Comparison of ENCODE assay signal across 22 cellular contexts in genomic region chr4:79298027-79298426, GRCh38. TPM values are rescaled to one million over a fixed set of nuclear protein-coding genes. Genes with fewer than 3 reads are reported as not detected.
DNase-seq lines count a peak whose midpoint lies in the region; ATAC-seq, FAIRE-seq and TF ChIP-seq lines count a peak whose summit lies in the region.
"Had no signal": no experiment of that assay in that cellular context is flagged by ENCODE, and none has a peak within 500 bp of the region (broad histone marks: within the 10 kb centered on the region; RNA-seq: fewer than 3 reads in every experiment).

No MANE protein-coding gene starts in this region.

- H3K36me3 Mint-ChIP-seq in GM23338 (ENCODE audit: low read depth), result no peaks in the 10 kb centered on the region
- H3K36me3 Mint-ChIP-seq in stimulated activated effector memory CD8-positive, alpha-beta T cell treated with anti-CD3 and anti-CD28 coated beads, Interleukin-12 subunit alpha, Interleukin-12 subunit beta, amount 100 ng/mL, for 72 hours, result no peaks in the 10 kb centered on the region
- H3K36me3 Mint-ChIP-seq: CD4-positive, CD25-positive, alpha-beta regulatory T cell had no signal

- no peak overlapping the region for H4K5ac ChIP-seq in H1 (ENCODE audit: insufficient read length, low read depth, low read length)

- H3K36me3 ChIP-seq in GM23338 (ENCODE audit: insufficient read depth) (no peaks in the 10 kb centered on the region), H1 (ENCODE audit: control insufficient read depth in 2 of 4, insufficient read depth in 4 of 4, low read length in 3 of 4) (no peaks in the 10 kb centered on the region), kidney (ENCODE audit: control insufficient read depth in 1 of 2, insufficient read depth in 2 of 2, low read length in 2 of 2) (no peaks in the 10 kb centered on the region)
- H3K36me3 ChIP-seq: BE2C, Peyer's patch had no signal

- no peak overlapping the region for H2BK120ac ChIP-seq in H1 (replicated peaks; ENCODE audit: low read depth, low read length)

- CTCF ChIA-PET in H1 (lab: Charles Lee; ENCODE audit: partially characterized antibody), result interaction anchor here (0.6 to 1.1 kb wide), 3 partner anchors 11 to 346 kb away, joined by 3 read pairs; no protein-coding TSS in a partner anchor

- H3K27ac ChIP-seq in GM23338 (ENCODE audit: low read depth) (no peak overlapping the region), H1 (ENCODE audit: low read depth, low read length) (no peak overlapping the region), kidney (ENCODE audit: low read depth in 2 of 2, low read length in 2 of 2) (no peak overlapping the region)
- H3K27ac ChIP-seq: Peyer's patch had no signal

- H2AK5ac ChIP-seq in H1 (ENCODE audit: low read depth, low read length), result no peak overlapping the region

- no peaks in the 10 kb centered on the region for H3K4me1 Mint-ChIP-seq in GM23338
- no peaks in the 10 kb centered on the region for H3K4me1 Mint-ChIP-seq in stimulated activated effector memory CD8-positive, alpha-beta T cell treated with anti-CD3 and anti-CD28 coated beads, Interleukin-12 subunit alpha, Interleukin-12 subunit beta, amount 100 ng/mL, for 72 hours
- H3K4me1 Mint-ChIP-seq: CD4-positive, CD25-positive, alpha-beta regulatory T cell had no signal

- H3K56ac ChIP-seq in H1 (replicated peaks; ENCODE audit: insufficient read length, low read depth, low read length), result no peak overlapping the region

- H3K4me3 Mint-ChIP-seq in GM23338, result no peak overlapping the region
- no peak overlapping the region for H3K4me3 Mint-ChIP-seq in stimulated activated effector memory CD8-positive, alpha-beta T cell treated with anti-CD3 and anti-CD28 coated beads, Interleukin-12 subunit alpha, Interleukin-12 subunit beta, amount 100 ng/mL, for 72 hours
- H3K4me3 Mint-ChIP-seq: CD4-positive, CD25-positive, alpha-beta regulatory T cell; HFFc6 had no signal

- no peaks in the 10 kb centered on the region for H3K27me3 Mint-ChIP-seq in GM23338 (ENCODE audit: insufficient read depth, low read depth, poor library complexity)
- H3K27me3 Mint-ChIP-seq: CD4-positive, CD25-positive, alpha-beta regulatory T cell had no signal

- H3K9ac ChIP-seq in H1 (replicated peaks in 1 of 4; ENCODE audit: extremely low read depth in 1 of 4, low read depth in 3 of 4, low read length in 3 of 4) (no peak overlapping the region), kidney (ENCODE audit: low read length in 2 of 2) (no peak overlapping the region)

- WGBS in H1 (ENCODE audit: extremely low coverage in 1 of 2, insufficient coverage in 1 of 2, insufficient read length in 1 of 2, insufficient replicate concordance in 2 of 2, low coverage in 1 of 2, low lambda C conversion rate in 2 of 2, missing lambda C conversion rate in 1 of 2), 2 experiments, result 85% methylated on average over 5 of the region's 6 CpGs; no CpG with 5 or more reads in 1 of the 2 experiments

- no peak overlapping the region for H3K27ac Mint-ChIP-seq in GM23338
- no peak overlapping the region for H3K27ac Mint-ChIP-seq in stimulated activated effector memory CD8-positive, alpha-beta T cell treated with anti-CD3 and anti-CD28 coated beads, Interleukin-12 subunit alpha, Interleukin-12 subunit beta, amount 100 ng/mL, for 72 hours
- H3K27ac Mint-ChIP-seq: CD4-positive, CD25-positive, alpha-beta regulatory T cell; HFFc6 had no signal

- no peaks in the 10 kb centered on the region for H3K23me2 ChIP-seq in H1 (ENCODE audit: low read depth, low read length)

- no peak overlapping the region for H2BK15ac ChIP-seq in H1 (ENCODE audit: low read length)

- TF ChIP-seq CTCF in GM12865 (IDR thresholded peaks at IDR 0.05; ENCODE audit: insufficient read depth, low read depth, low read length, missing control alignments), result peak; percentile 17
- peak; percentile 9 to 42; a peak in 2 of 4 replicates for TF ChIP-seq CTCF in GM23338 (conservative IDR thresholded peaks at IDR 0.05; ENCODE audit: low read depth in 2 of 2)
- TF ChIP-seq CTCF in H1 (IDR thresholded peaks at IDR 0.05; ENCODE audit: control extremely low read depth in 1 of 3, insufficient read depth in 1 of 3, low read depth in 1 of 3, low read length in 3 of 3), result no peak
- TF ChIP-seq CTCF in kidney (IDR thresholded peaks at IDR 0.05; ENCODE audit: borderline replicate concordance, extremely low read depth, insufficient read depth), result no peak

- H3K9me2 ChIP-seq in GM23338 (ENCODE audit: insufficient read depth), result peaks cover 2% of the 10 kb centered on the region; the same call in 1 of the 2 replicates

- TF ChIP-seq RAD21 in H1 (IDR thresholded peaks at IDR 0.05 in 1 of 2, conservative IDR thresholded peaks at IDR 0.05 in 1 of 2; ENCODE audit: low read depth in 2 of 2, low read length in 2 of 2), result peak; percentile 18 to 33; a peak in 2 of 4 replicates

- POLR2A ChIA-PET in H1 (lab: Charles Lee; ENCODE audit: partially characterized antibody), result interaction anchor here (0.6 kb wide), 1 partner anchor 215 kb away, joined by 5 read pairs; no protein-coding TSS in a partner anchor

- no peak overlapping the region for H2BK5ac ChIP-seq in H1 (ENCODE audit: low read depth, low read length)

- no peak for ATAC-seq in GM23338
- ATAC-seq in stimulated activated effector memory CD8-positive, alpha-beta T cell treated with anti-CD3 and anti-CD28 coated beads, Interleukin-12 subunit alpha, Interleukin-12 subunit beta, amount 100 ng/mL, for 72 hours, result peak; percentile 34
- ATAC-seq in GM21723 (IDR thresholded peaks at IDR 0.05; ENCODE audit: unreplicated experiment), result no peak

- no peak overlapping the region for H3K14ac ChIP-seq in H1 (ENCODE audit: insufficient read length)

- H3K27me3 ChIP-seq in GM23338 (ENCODE audit: insufficient read depth) (no peaks in the 10 kb centered on the region), H1 (replicated peaks in 1 of 4; ENCODE audit: control insufficient read depth in 3 of 4, extremely low read depth in 1 of 4, insufficient read depth in 3 of 4, low read length in 3 of 4) (peaks cover 0 to 1% (median 0%) of the 10 kb centered on the region in 4 experiments; a peak in 1 of 7 replicates)
- H3K27me3 ChIP-seq: BE2C, Peyer's patch had no signal

- H3K79me2 ChIP-seq in GM23338 (replicated peaks; ENCODE audit: insufficient read depth) (no peaks in the 10 kb centered on the region), H1 (ENCODE audit: control insufficient read depth in 1 of 2, insufficient read depth in 2 of 2, low read length in 2 of 2) (no peaks in the 10 kb centered on the region)

- H3K79me1 ChIP-seq in H1 (ENCODE audit: low read depth, low read length), result no peaks in the 10 kb centered on the region

- H3K23ac ChIP-seq in H1 (ENCODE audit: insufficient read length), result no peak overlapping the region

- H2BK12ac ChIP-seq in H1 (ENCODE audit: low read depth, low read length), result no peak overlapping the region

- H2BK20ac ChIP-seq in H1 (ENCODE audit: low read length), result no peak overlapping the region

- DNase-seq in GM12865 (ENCODE audit: low read depth) (peak; percentile 25), GM23338 (ENCODE audit: low spot score) (no peak), H1 (ENCODE audit: low read depth in 1 of 2, low spot score in 2 of 2) (no peak), NCI-H446 (lab: John Stamatoyannopoulos, UW) (no peak), kidney (no peak)
- no peak for DNase-seq in stimulated activated effector memory CD8-positive, alpha-beta T cell treated with anti-CD3 and anti-CD28 coated beads, Interleukin-12 subunit alpha, Interleukin-12 subunit beta, amount 100 ng/mL, for 72 hours (ENCODE audit: low spot score in 2 of 2)
- DNase-seq: CD4-positive, CD25-positive, alpha-beta regulatory T cell; EL; HFFc6; KBM-7; MM.1S; NCI-H1105 treated with DMSO at 0.1 percent for 48 hours; NCI-H2029 treated with DMSO at 0.1 percent for 48 hours; NCI-H226; NCI-H524; NCI-H774; Peyer's patch had no signal

- FAIRE-seq in H1 (lab: Jason Lieb, UNC) (no peak), kidney (lab: Jason Lieb, UNC) (no peak)

- H4K91ac ChIP-seq in H1 (replicated peaks; ENCODE audit: insufficient read length, low read length), result no peak overlapping the region

- H4K8ac ChIP-seq in H1 (ENCODE audit: extremely low read depth, insufficient read depth, low read length), result no peak overlapping the region

- no peak overlapping the region for H3K4ac ChIP-seq in H1 (replicated peaks; ENCODE audit: insufficient read length, low read depth, low read length)

- H4K20me1 ChIP-seq in GM23338 (replicated peaks; ENCODE audit: insufficient read depth) (no peaks in the 10 kb centered on the region), H1 (replicated peaks in 1 of 2; ENCODE audit: control insufficient read depth in 1 of 2, insufficient read depth in 2 of 2, low read length in 2 of 2) (no peaks in the 10 kb centered on the region)

- H3F3A ChIP-seq in GM23338 (replicated peaks; ENCODE audit: low read depth), result no peaks in the 10 kb centered on the region

- no peaks in the 10 kb centered on the region for H3K4me1 ChIP-seq in GM23338 (ENCODE audit: insufficient read depth)
- H3K4me1 ChIP-seq in H1 (replicated peaks in 1 of 4; ENCODE audit: control insufficient read depth in 3 of 4, insufficient read depth in 4 of 4, low read length in 3 of 4), result no peaks in the 10 kb centered on the region
- no peaks in the 10 kb centered on the region for H3K4me1 ChIP-seq in kidney (ENCODE audit: control insufficient read depth in 1 of 2, insufficient read depth in 1 of 2, low read depth in 1 of 2, low read length in 2 of 2)
- H3K4me1 ChIP-seq: Peyer's patch had no signal

- H3K4me2 ChIP-seq in GM23338, result no peak overlapping the region
- H3K4me2 ChIP-seq in H1 (ENCODE audit: insufficient read depth in 1 of 2, low read depth in 2 of 2, low read length in 2 of 2), result no peak overlapping the region

- H2AFZ ChIP-seq in GM23338, result peak overlapping the region; percentile 14; the same call in 1 of the 2 replicates
- H2AFZ ChIP-seq in H1 (ENCODE audit: low read length), result peak overlapping the region; percentile 64; the same call in 1 of the 2 replicates

- H3K9me3 ChIP-seq in H1 (ENCODE audit: insufficient read depth in 2 of 2, low read depth in 1 of 2, low read length in 1 of 2) (no peaks in the 10 kb centered on the region), kidney (ENCODE audit: control insufficient read depth in 1 of 2, low read length in 2 of 2) (no peaks in the 10 kb centered on the region)
- H3K9me3 ChIP-seq: BE2C, Peyer's patch had no signal

- no peak for TF ChIP-seq EP300 in H1 (IDR thresholded peaks at IDR 0.05; ENCODE audit: borderline replicate concordance in 1 of 2, low read depth in 2 of 2, low read length in 2 of 2)

- TF ChIP-seq POLR2A in H1 (IDR thresholded peaks at IDR 0.05; ENCODE audit: control extremely low read depth in 1 of 2, low read depth in 2 of 2, low read length in 2 of 2), result no peak

- no peaks in the 10 kb centered on the region for H3K9me3 Mint-ChIP-seq in GM23338
- H3K9me3 Mint-ChIP-seq in stimulated activated effector memory CD8-positive, alpha-beta T cell treated with anti-CD3 and anti-CD28 coated beads, Interleukin-12 subunit alpha, Interleukin-12 subunit beta, amount 100 ng/mL, for 72 hours, result no peaks in the 10 kb centered on the region
- H3K9me3 Mint-ChIP-seq: CD4-positive, CD25-positive, alpha-beta regulatory T cell; HFFc6 had no signal

- no peak overlapping the region for H3K18ac ChIP-seq in H1 (ENCODE audit: extremely low read depth, low read length)

- intact Hi-C loops in kidney (cut with DNase I), result no loop called here

- H3K4me3 ChIP-seq in GM12865 (ENCODE audit: low read depth, low read length), result no peak overlapping the region
- H3K4me3 ChIP-seq in GM23338, result no peak overlapping the region
- no peak overlapping the region for H3K4me3 ChIP-seq in H1 (ENCODE audit: extremely low read depth in 1 of 4, insufficient read depth in 2 of 4, low read depth in 3 of 4, low read length in 4 of 4)
- no peak overlapping the region for H3K4me3 ChIP-seq in kidney (ENCODE audit: low read length in 2 of 2)
- H3K4me3 ChIP-seq: Peyer's patch had no signal

RNA-seq across cellular contexts. Expression of gene NAA11, which starts 27.8 kb away (rescaled TPM):
- total RNA-seq in GM23338 (2014; rRNA removed; shearing (Covaris generic)), result not detected in 2 replicates
- not detected in 2 replicates for polyA plus RNA-seq in GM23338 (2016; fragmentation: Nextera tagmentation; extraction: Ambion mirVana)
- not detected in 2 replicates for total RNA-seq in H1 (2021; fragmentation: NEBNext Ultra II Directional; extraction: Animal tissue kit (Norgen Biotek cat#: 25700))
- not detected in 2 replicates for polyA plus RNA-seq in H1 (2011; rRNA removed)
- not detected for polyA plus RNA-seq in H1 (2011; cell fraction: cytosol; rRNA removed)
- polyA plus RNA-seq in H1 (2011; cell fraction: nucleus; rRNA removed), result not detected
- polyA plus RNA-seq in H1 (2012, experiment 1 of 2), result not detected in 4 replicates
- polyA plus RNA-seq in H1 (2012, experiment 2 of 2), result not detected
- not detected for polyA plus RNA-seq in H1 (2013, experiment 1 of 2)
- polyA plus RNA-seq in H1 (2013, experiment 2 of 2), result not detected
- polyA minus RNA-seq in H1 (2011; rRNA and poly(A)+ RNA removed), result not detected in 2 replicates
- not detected for polyA minus RNA-seq in H1 (2011; cell fraction: cytosol; rRNA and poly(A)+ RNA removed)
- not detected for polyA minus RNA-seq in H1 (2011; cell fraction: nucleus; rRNA and poly(A)+ RNA removed)
- not detected for total RNA-seq in kidney
- polyA plus RNA-seq in kidney (ENCODE audit: insufficient read depth, low read depth, low replicate concordance), result not detected
- total RNA-seq: A673; CD4-positive, CD25-positive, alpha-beta regulatory T cell; HFFc6; OCI-LY7; Peyer's patch; T-helper 1 cell treated with Interleukin-12 subunit alpha and Interleukin-12 subunit beta and Interleukin-4 antibody, amounts not matched to agents 30 ng/mL and 1 ng/mL, for 36 hours had no signal
- polyA plus RNA-seq: CD4-positive, CD25-positive, alpha-beta regulatory T cell had no signal

Comparison
In these comparisons a context has a peak if more than half of its experiments do, and no peak if none do; other contexts are left out.
1. CTCF ChIP-seq: peak in GM12865 (single experiment) and GM23338 (2 of 2); none in H1 (0 of 3) and kidney (single experiment).